ENCODE assay signal across 10 cellular contexts in the genomic region with DNA sequence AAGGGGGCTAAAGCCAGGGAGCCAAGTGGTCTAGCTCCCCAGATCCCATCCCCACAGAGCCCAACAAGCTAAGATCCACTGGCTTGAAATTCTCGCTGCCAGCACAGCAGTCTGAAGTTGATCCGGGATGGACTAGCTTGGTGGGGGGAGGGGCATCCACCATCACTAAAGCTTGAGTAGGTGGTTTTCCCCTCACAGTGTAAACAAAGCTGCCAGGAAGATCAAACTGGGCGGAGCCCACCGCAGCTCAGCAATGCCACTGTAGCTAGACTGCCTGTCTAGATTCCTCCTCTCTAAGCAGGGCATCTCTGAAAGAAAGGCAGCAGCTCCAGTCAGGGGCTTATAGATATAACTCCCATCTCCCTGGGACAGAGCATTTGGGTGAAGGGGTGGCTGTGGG. TPM values are rescaled to one million over a fixed set of nuclear protein-coding genes. Genes with fewer than 3 reads are reported as not detected.
DNase-seq lines count a peak whose midpoint lies in the region; ATAC-seq and TF ChIP-seq lines count a peak whose summit lies in the region.
"Not testable (repeated sequence)": the region's sequence is repeated elsewhere in the genome, so short reads cannot be mapped to it uniquely, and the experiment has no call there.
"Had no signal": no experiment of that assay in that cellular context is flagged by ENCODE, and none has a peak within 500 bp of the region (broad histone marks: within the 10 kb centered on the region; RNA-seq: fewer than 3 reads in every experiment).

No MANE protein-coding gene starts in this region.

- H4K20me1 ChIP-seq in DND-41 (ENCODE audit: insufficient read depth, low read length); MM.1S (ENCODE audit: insufficient read depth, low read length): not testable (repeated sequence)

- CTCF ChIA-PET in activated CD4-positive, alpha-beta T cell treated with anti-CD3 and anti-CD28 coated beads for 36 hours (lab: Charles Lee) = interaction anchor here (0.7 kb wide), 1 partner anchor 1133 kb away, joined by 5 read pairs; no protein-coding TSS in a partner anchor

- not testable (repeated sequence) for TF ChIP-seq CTCF in DND-41 (IDR thresholded peaks at IDR 0.05; ENCODE audit: borderline replicate concordance, extremely low read depth, low read length, poor library complexity, severe bottlenecking); MM.1S (IDR thresholded peaks at IDR 0.05; ENCODE audit: low read length)

- peak; percentile 71; the same call in 2 of the 3 replicates for ATAC-seq in DND-41 (ENCODE audit: insufficient read depth, low read depth)
- peak; percentile 44 for ATAC-seq in activated CD4-positive, alpha-beta T cell treated with anti-CD3 and anti-CD28 coated beads for 36 hours
- ATAC-seq in central memory CD8-positive, alpha-beta T cell (replicated peaks; ENCODE audit: extremely low read depth, poor library complexity, severe bottlenecking) = peak; percentile 52
- ATAC-seq in stimulated activated naive CD8-positive, alpha-beta T cell treated with anti-CD3 and anti-CD28 coated beads, Interleukin-15, Interleukin-2, amounts not matched to agents 100 U/mL and 50 U/mL, for 24 hours = not testable (repeated sequence)

- H3K9me3 ChIP-seq in DND-41 (ENCODE audit: insufficient read depth, low read length, severe bottlenecking); MM.1S (replicated peaks; ENCODE audit: insufficient read depth, low read length); NT2/D1 (ENCODE audit: insufficient read depth, low read length): not testable (repeated sequence)

- H3K4me3 Mint-ChIP-seq in activated CD4-positive, alpha-beta T cell treated with anti-CD3 and anti-CD28 coated beads for 36 hours; activated T-helper 2 cell treated with anti-CD3 and anti-CD28 coated beads, Interferon-gamma antibody, Interleukin-2, Interleukin-4, amounts not matched to agents 10 μg/mL and 5 μg/mL and 100 μg/mL, durations not matched to agents 14 hours and 24 hours and 36 hours (ENCODE audit: low read depth); central memory CD8-positive, alpha-beta T cell: not testable (repeated sequence)

- POLR2A ChIA-PET in activated CD4-positive, alpha-beta T cell treated with anti-CD3 and anti-CD28 coated beads for 36 hours (lab: Charles Lee) = not testable (repeated sequence)

- not testable (repeated sequence) for H2BK15ac ChIP-seq in mesendoderm (replicated peaks; ENCODE audit: low read depth)

- not testable (repeated sequence) for H3K9me2 ChIP-seq in MM.1S (replicated peaks; ENCODE audit: insufficient read depth, low read length)

- not testable (repeated sequence) for H3K4ac ChIP-seq in mesendoderm (ENCODE audit: low read depth, low read length)

- H3K4me3 ChIP-seq in DND-41 (ENCODE audit: low read depth in 1 of 2, low read length in 2 of 2); MM.1S (ENCODE audit: low read length); NT2/D1 (ENCODE audit: insufficient read length, low read depth); mesendoderm (ENCODE audit: low read length): not testable (repeated sequence)

- DNase-seq in DND-41 (peak; percentile 49), MM.1S (peak; percentile 41), NT2/D1 (ENCODE audit: low read depth, low spot score) (peak; percentile 28), mesendoderm (peak; percentile 60)
- DNase-seq in activated CD4-positive, alpha-beta T cell treated with anti-CD3 and anti-CD28 coated beads for 36 hours = peak; percentile 56
- DNase-seq in activated T-helper 2 cell treated with anti-CD3 and anti-CD28 coated beads, Interferon-gamma antibody, Interleukin-2, Interleukin-4, amounts not matched to agents 10 μg/mL and 5 μg/mL and 100 μg/mL, durations not matched to agents 14 hours and 24 hours and 36 hours (ENCODE audit: low spot score) = peak; percentile 32
- not testable (repeated sequence) for DNase-seq in central memory CD8-positive, alpha-beta T cell (ENCODE audit: low spot score in 2 of 2)
- peak; percentile 19 for DNase-seq in stimulated activated naive CD8-positive, alpha-beta T cell treated with anti-CD3 and anti-CD28 coated beads, Interleukin-15, Interleukin-2, amounts not matched to agents 100 U/mL and 50 U/mL, for 24 hours

- H3K4me1 ChIP-seq in DND-41 (ENCODE audit: insufficient read depth, low read length); MM.1S (ENCODE audit: low read length); mesendoderm (ENCODE audit: control insufficient read depth, low read depth, low read length): not testable (repeated sequence)
- peaks cover 13% of the 10 kb centered on the region for H3K4me1 ChIP-seq in NT2/D1 (ENCODE audit: insufficient read depth, insufficient read length)

- not testable (repeated sequence) for H3K9ac ChIP-seq in DND-41 (ENCODE audit: low read depth, low read length); MM.1S (ENCODE audit: low read length); NT2/D1 (ENCODE audit: insufficient read length, low read depth); mesendoderm (ENCODE audit: low read length)

- not testable (repeated sequence) for H3K79me2 ChIP-seq in DND-41 (ENCODE audit: insufficient read depth, low read length); MM.1S (ENCODE audit: low read length); mesendoderm (ENCODE audit: control insufficient read depth, insufficient read depth, low read length)

- not testable (repeated sequence) for H2AK5ac ChIP-seq in mesendoderm (ENCODE audit: low read length)

- not testable (repeated sequence) for H3K27me3 ChIP-seq in DND-41 (ENCODE audit: insufficient read depth, low read length, poor library complexity); MM.1S (replicated peaks; ENCODE audit: insufficient read depth, low read length); NT2/D1 (ENCODE audit: insufficient read depth, insufficient read length); mesendoderm (ENCODE audit: insufficient read depth, low read length, poor library complexity)

- not testable (repeated sequence) for H3K27ac ChIP-seq in DND-41 (ENCODE audit: low read length); MM.1S (ENCODE audit: low read length); mesendoderm (ENCODE audit: low read depth, low read length)

- not testable (repeated sequence) for H3K79me1 ChIP-seq in mesendoderm (ENCODE audit: low read length)

- no CpG with 5 or more reads among the region's 4 CpGs for WGBS in mesendoderm (ENCODE audit: extremely low coverage, insufficient coverage, low lambda C conversion rate)

- not testable (repeated sequence) for H4K8ac ChIP-seq in mesendoderm (ENCODE audit: low read depth, low read length)

- not testable (repeated sequence) for H2BK5ac ChIP-seq in mesendoderm (ENCODE audit: low read length)

- H3F3A ChIP-seq in MM.1S (ENCODE audit: insufficient read depth, low read length) = not testable (repeated sequence)

- H3K18ac ChIP-seq in mesendoderm (ENCODE audit: low read length) = not testable (repeated sequence)

- not testable (repeated sequence) for H4K5ac ChIP-seq in mesendoderm (ENCODE audit: low read length)

- H2BK120ac ChIP-seq in mesendoderm (ENCODE audit: low read depth, low read length) = not testable (repeated sequence)

- not testable (repeated sequence) for H3K23ac ChIP-seq in mesendoderm (ENCODE audit: low read length)

- not testable (repeated sequence) for H3K9me3 Mint-ChIP-seq in activated CD4-positive, alpha-beta T cell treated with anti-CD3 and anti-CD28 coated beads for 36 hours (ENCODE audit: low read depth); activated T-helper 2 cell treated with anti-CD3 and anti-CD28 coated beads, Interferon-gamma antibody, Interleukin-2, Interleukin-4, amounts not matched to agents 10 μg/mL and 5 μg/mL and 100 μg/mL, durations not matched to agents 14 hours and 24 hours and 36 hours; central memory CD8-positive, alpha-beta T cell

- H3K4me2 ChIP-seq in DND-41 (ENCODE audit: insufficient read depth, low read length); MM.1S (ENCODE audit: low read depth, low read length); mesendoderm (ENCODE audit: low read length): not testable (repeated sequence)

- not testable (repeated sequence) for H3K27ac Mint-ChIP-seq in activated CD4-positive, alpha-beta T cell treated with anti-CD3 and anti-CD28 coated beads for 36 hours; activated T-helper 2 cell treated with anti-CD3 and anti-CD28 coated beads, Interferon-gamma antibody, Interleukin-2, Interleukin-4, amounts not matched to agents 10 μg/mL and 5 μg/mL and 100 μg/mL, durations not matched to agents 14 hours and 24 hours and 36 hours; central memory CD8-positive, alpha-beta T cell (ENCODE audit: low read depth)

- peaks cover 12% of the 10 kb centered on the region for H3K4me1 Mint-ChIP-seq in activated CD4-positive, alpha-beta T cell treated with anti-CD3 and anti-CD28 coated beads for 36 hours
- peaks cover 17% of the 10 kb centered on the region for H3K4me1 Mint-ChIP-seq in activated T-helper 2 cell treated with anti-CD3 and anti-CD28 coated beads, Interferon-gamma antibody, Interleukin-2, Interleukin-4, amounts not matched to agents 10 μg/mL and 5 μg/mL and 100 μg/mL, durations not matched to agents 14 hours and 24 hours and 36 hours (ENCODE audit: low read depth)
- not testable (repeated sequence) for H3K4me1 Mint-ChIP-seq in central memory CD8-positive, alpha-beta T cell

- intact Hi-C loops in activated CD4-positive, alpha-beta T cell treated with anti-CD3 and anti-CD28 coated beads for 36 hours (cut with DNase I, micrococcal nuclease); activated T-helper 2 cell treated with anti-CD3 and anti-CD28 coated beads, Interferon-gamma antibody, Interleukin-2, Interleukin-4, amounts not matched to agents 10 μg/mL and 5 μg/mL and 100 μg/mL, durations not matched to agents 14 hours and 24 hours and 36 hours (cut with micrococcal nuclease): not testable (repeated sequence)

- not testable (repeated sequence) for H2AFZ ChIP-seq in DND-41 (ENCODE audit: low read depth, low read length); MM.1S (ENCODE audit: low read length)

- H3K36me3 Mint-ChIP-seq in activated CD4-positive, alpha-beta T cell treated with anti-CD3 and anti-CD28 coated beads for 36 hours (ENCODE audit: low read depth); activated T-helper 2 cell treated with anti-CD3 and anti-CD28 coated beads, Interferon-gamma antibody, Interleukin-2, Interleukin-4, amounts not matched to agents 10 μg/mL and 5 μg/mL and 100 μg/mL, durations not matched to agents 14 hours and 24 hours and 36 hours (ENCODE audit: low read depth); central memory CD8-positive, alpha-beta T cell (ENCODE audit: insufficient read depth): not testable (repeated sequence)

- not testable (repeated sequence) for H3K36me3 ChIP-seq in DND-41 (ENCODE audit: insufficient read depth, low read length); MM.1S (replicated peaks; ENCODE audit: insufficient read depth, low read length); NT2/D1 (ENCODE audit: insufficient read depth, insufficient read length, low read length); mesendoderm (ENCODE audit: control insufficient read depth, insufficient read depth, low read length)

- H3K27me3 Mint-ChIP-seq in activated CD4-positive, alpha-beta T cell treated with anti-CD3 and anti-CD28 coated beads for 36 hours; central memory CD8-positive, alpha-beta T cell: not testable (repeated sequence)
- H3K27me3 Mint-ChIP-seq in activated T-helper 2 cell treated with anti-CD3 and anti-CD28 coated beads, Interferon-gamma antibody, Interleukin-2, Interleukin-4, amounts not matched to agents 10 μg/mL and 5 μg/mL and 100 μg/mL, durations not matched to agents 14 hours and 24 hours and 36 hours (ENCODE audit: low read depth) = peaks cover 26% of the 10 kb centered on the region

- H3K56ac ChIP-seq in mesendoderm (ENCODE audit: low read length) = not testable (repeated sequence)

RNA-seq across cellular contexts. Expression of a gene that starts 32.6 kb away (rescaled TPM):
- not detected for total RNA-seq in activated CD4-positive, alpha-beta T cell treated with anti-CD3 and anti-CD28 coated beads for 36 hours
- not detected in 2 replicates for total RNA-seq in activated T-helper 2 cell treated with anti-CD3 and anti-CD28 coated beads, Interferon-gamma antibody, Interleukin-2, Interleukin-4, amounts not matched to agents 10 μg/mL and 5 μg/mL and 100 μg/mL, durations not matched to agents 14 hours and 24 hours and 36 hours
- 2.5 TPM for polyA plus RNA-seq in mesendoderm (2013, experiment 1 of 2)
- polyA plus RNA-seq in mesendoderm (2013, experiment 2 of 2) = 2.5 TPM
- polyA plus RNA-seq: endothelial cell of umbilical vein, K562 had no signal
